Comparison of ENCODE assay signal across 8 cellular contexts in the genomic region with DNA sequence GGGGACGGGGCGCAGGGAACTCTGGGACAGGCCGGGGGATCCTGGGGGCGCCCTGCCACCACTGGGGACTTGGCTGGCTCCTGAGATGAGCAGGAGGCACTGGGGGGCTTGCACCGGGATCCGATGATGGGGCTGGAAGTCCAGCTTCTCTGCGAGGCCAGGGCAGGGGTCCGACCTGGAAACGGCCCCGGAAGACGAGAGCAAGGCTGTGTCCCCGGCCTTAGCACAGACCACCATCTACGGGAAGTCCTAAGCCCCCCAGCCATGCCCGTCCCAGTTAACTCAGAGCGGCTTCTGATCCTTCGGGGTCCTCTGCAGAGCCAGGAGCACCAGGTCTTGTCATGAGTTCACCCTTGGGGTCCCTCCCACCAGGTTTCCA. TPM values are rescaled to one million over a fixed set of nuclear protein-coding genes. Genes with fewer than 3 reads are reported as not detected.
DNase-seq lines count a peak whose midpoint lies in the region; ATAC-seq and TF ChIP-seq lines count a peak whose summit lies in the region.

No MANE protein-coding gene starts in this region.

- H3K4me3 ChIP-seq in RWPE2 (ENCODE audit: severe bottlenecking), result peak overlapping the region; percentile 69
- peak overlapping the region; percentile 47 for H3K4me3 ChIP-seq in epithelial cell of esophagus (ENCODE audit: low read length)
- H3K4me3 ChIP-seq in sigmoid colon, result peak overlapping the region in 3 of 4 donors; percentile 61 to 68 (median 63)
- no peak overlapping the region for H3K4me3 ChIP-seq in effector memory CD4-positive, alpha-beta T cell (ENCODE audit: insufficient read depth, low read depth, low read length, poor library complexity, severe bottlenecking)

- no peak for TF ChIP-seq EP300 in sigmoid colon (IDR thresholded peaks at IDR 0.05)

- H3K9me3 ChIP-seq in RWPE2 (ENCODE audit: severe bottlenecking), result no peaks in the 10 kb centered on the region
- no peaks in the 10 kb centered on the region for H3K9me3 ChIP-seq in sigmoid colon
- H3K9me3 ChIP-seq in effector memory CD4-positive, alpha-beta T cell (ENCODE audit: control insufficient read depth, low read length), result no peaks in the 10 kb centered on the region

- DNase-seq in DMS53 (lab: John Stamatoyannopoulos, UW) (peak; percentile 45), DMS53 treated with DMSO at 0.1 percent for 48 hours (lab: John Stamatoyannopoulos, UW; ENCODE audit: unreplicated experiment) (no peak), RWPE2 (ENCODE audit: low spot score) (no peak), epithelial cell of esophagus (ENCODE audit: low read depth) (no peak), sigmoid colon (no peak), NCI-H146 treated with DMSO at 0.1 percent for 48 hours (lab: John Stamatoyannopoulos, UW; ENCODE audit: unreplicated experiment) (no peak), iPS-NIHi11 (ENCODE audit: low spot score) (no peak)
- no peak for DNase-seq in effector memory CD4-positive, alpha-beta T cell

- 1% methylated on average over 16 of the region's 16 CpGs for WGBS in sigmoid colon, 2 donors

- H3K27me3 ChIP-seq in RWPE2 (ENCODE audit: insufficient read depth, poor library complexity, severe bottlenecking) (no peaks in the 10 kb centered on the region), sigmoid colon (peaks cover 0 to 9% (median 0%) of the 10 kb centered on the region in 3 donors)
- H3K27me3 ChIP-seq in effector memory CD4-positive, alpha-beta T cell (replicated peaks; ENCODE audit: control insufficient read depth, insufficient read depth, low read length, poor library complexity, severe bottlenecking), result peaks cover 3% of the 10 kb centered on the region

- intact Hi-C loops in sigmoid colon (cut with DNase I), result no loop called here

- H3K4me1 ChIP-seq in RWPE2 (ENCODE audit: insufficient read depth, poor library complexity, severe bottlenecking), result no peaks in the 10 kb centered on the region
- peaks cover 0 to 29% (median 14%) of the 10 kb centered on the region in 4 donors for H3K4me1 ChIP-seq in sigmoid colon
- peaks cover 18% of the 10 kb centered on the region for H3K4me1 ChIP-seq in effector memory CD4-positive, alpha-beta T cell (ENCODE audit: control insufficient read depth, insufficient read depth, low read length, poor library complexity, severe bottlenecking)

- TF ChIP-seq POLR2A in sigmoid colon (IDR thresholded peaks at IDR 0.05), result no peak

- H3K27ac ChIP-seq in RWPE2 (ENCODE audit: poor library complexity, severe bottlenecking) (peak overlapping the region; percentile 84), sigmoid colon (no peak overlapping the region)
- no peak overlapping the region for H3K27ac ChIP-seq in effector memory CD4-positive, alpha-beta T cell (ENCODE audit: insufficient read depth, low read length, poor library complexity, severe bottlenecking)

- TF ChIP-seq CTCF in RWPE2 (IDR thresholded peaks at IDR 0.05; ENCODE audit: poor library complexity, severe bottlenecking) (no peak), epithelial cell of esophagus (IDR thresholded peaks at IDR 0.05; ENCODE audit: insufficient read depth, low read depth, low read length, missing control alignments) (no peak), sigmoid colon (IDR thresholded peaks at IDR 0.05) (no peak)

- peaks cover 48% of the 10 kb centered on the region for H3K36me3 ChIP-seq in RWPE2 (ENCODE audit: low read depth)
- peaks cover 0 to 12% (median under 1%) of the 10 kb centered on the region in 4 donors for H3K36me3 ChIP-seq in sigmoid colon
- peaks cover 7% of the 10 kb centered on the region for H3K36me3 ChIP-seq in effector memory CD4-positive, alpha-beta T cell (ENCODE audit: control insufficient read depth, insufficient read depth, low read length)

- no peak; the same call in 2 of the 3 replicates for ATAC-seq in RWPE2 (ENCODE audit: low read depth)

RNA-seq across cellular contexts. Expression of a gene that starts 0.6 kb away (rescaled TPM):
- total RNA-seq in sigmoid colon, result 1 to 10 TPM in 1 of 4 donors, under 1 TPM in 2, not detected in 1; 0.71 to 3.0 (median 0.81) TPM
- 10 to 100 TPM in 1 of 3 donors, 1 to 10 TPM in 2; 3.6 to 17.4 (median 6.9) TPM for polyA plus RNA-seq in sigmoid colon

RNA-seq across cellular contexts. Expression of a gene that starts 7.6 kb away (rescaled TPM):
- total RNA-seq in sigmoid colon, result 10 to 100 TPM; 56.6 to 78.3 (median 62.5) TPM
- polyA plus RNA-seq in sigmoid colon, result 100 to 1,000 TPM; 245 to 329 (median 294) TPM

RNA-seq across cellular contexts. Expression of a gene that starts 19.1 kb away (rescaled TPM):
- total RNA-seq in sigmoid colon, result 100 to 1,000 TPM in 3 of 4 donors, 10 to 100 TPM in 1; 97.4 to 242 (median 158) TPM
- polyA plus RNA-seq in sigmoid colon, result 100 to 1,000 TPM in 1 of 3 donors, 10 to 100 TPM in 2; 18.0 to 169 (median 29.4) TPM

RNA-seq across cellular contexts. Expression of a gene that starts 52.6 kb away (rescaled TPM):
- total RNA-seq in sigmoid colon, result 10 to 100 TPM in 3 of 4 donors, 1 to 10 TPM in 1; 6.7 to 50.4 (median 11.4) TPM
- polyA plus RNA-seq in sigmoid colon, result 10 to 100 TPM in 1 of 3 donors, 1 to 10 TPM in 2; 6.2 to 32.4 (median 9.0) TPM

RNA-seq across cellular contexts. Expression of a gene that starts 52.8 kb away (rescaled TPM):
- total RNA-seq in sigmoid colon, result 10 to 100 TPM; 30.7 to 42.1 (median 39.3) TPM
- polyA plus RNA-seq in sigmoid colon, result 10 to 100 TPM; 42.1 to 56.5 (median 46.0) TPM
